ENCODE assay signal across 1 cellular context in genomic region chr6:106642476-106642875, GRCh38.
TF ChIP-seq lines count a peak whose summit lies in the region.

No MANE protein-coding gene starts in this region.

TF ChIP-seq in SK-N-SH treated with all-trans-retinoic acid at 6 μM for 48 hours, 23 proteins besides CTCF, POLR2A, EP300 and RAD21 (continued from another document):
- TF ChIP-seq CSRNP3 (CRISPR knock-in tag; IDR thresholded peaks at IDR 0.05) = no peak
- no peak for TF ChIP-seq PPARA (CRISPR knock-in tag; IDR thresholded peaks at IDR 0.05; ENCODE audit: borderline replicate concordance)
- TF ChIP-seq ARNTL (CRISPR knock-in tag; IDR thresholded peaks at IDR 0.05; ENCODE audit: borderline replicate concordance, low read depth) = no peak
- no peak for TF ChIP-seq SNAI2 (CRISPR knock-in tag; IDR thresholded peaks at IDR 0.05)
- TF ChIP-seq ZFP30 (CRISPR knock-in tag; IDR thresholded peaks at IDR 0.05) = no peak
- TF ChIP-seq ZNF8 (CRISPR knock-in tag; IDR thresholded peaks at IDR 0.05) = no peak
- TF ChIP-seq OSR1 (CRISPR knock-in tag; IDR thresholded peaks at IDR 0.05) = no peak
